In genomic region chr19:2783781-2784145, GRCh38 we compare ENCODE assay signal across 8 cellular contexts. TPM values are rescaled to one million over a fixed set of nuclear protein-coding genes. Genes with fewer than 3 reads are reported as not detected.
A peak's percentile ranks its signal among the peaks of the same experiment; 100 is the strongest.
DNase-seq lines count a peak whose midpoint lies in the region; ATAC-seq and TF ChIP-seq lines count a peak whose summit lies in the region.

No MANE protein-coding gene starts in this region.

- no peaks in the 10 kb centered on the region for H3K9me3 Mint-ChIP-seq in IgD-negative memory B cell
- H3K9me3 Mint-ChIP-seq in naive thymus-derived CD4-positive, alpha-beta T cell = no peaks in the 10 kb centered on the region

- peak overlapping the region; percentile 84 to 95 (median 88) for H3K4me3 Mint-ChIP-seq in IgD-negative memory B cell
- peak overlapping the region; percentile 83 to 98 (median 88) for H3K4me3 Mint-ChIP-seq in naive thymus-derived CD4-positive, alpha-beta T cell

- peaks cover 75% of the 10 kb centered on the region for H3K79me2 ChIP-seq in mammary epithelial cell (ENCODE audit: insufficient read depth, low read length)

- POLR2A ChIA-PET in naive thymus-derived CD4-positive, alpha-beta T cell (lab: Charles Lee) = interaction anchor here (0.7 to 1.3 kb wide), 4 partner anchors 13 to 75 kb away, joined by 3 to 4 read pairs (median 3); partner anchors contain the start of gene ZNF555

- no TSS peak for BruUV-seq in mammary epithelial cell (replicated peaks; lab: Mats Ljungman, UMichigan)

- H3K27me3 ChIP-seq in mammary epithelial cell (ENCODE audit: insufficient read depth, low read length) = no peaks in the 10 kb centered on the region
- H3K27me3 ChIP-seq in naive thymus-derived CD4-positive, alpha-beta T cell (ENCODE audit: control insufficient read depth in 2 of 2, insufficient read depth in 2 of 2, low read length in 2 of 2) = no peaks in the 10 kb centered on the region

- peaks cover 1% of the 10 kb centered on the region for H3K27me3 Mint-ChIP-seq in IgD-negative memory B cell
- H3K27me3 Mint-ChIP-seq in naive thymus-derived CD4-positive, alpha-beta T cell = no peaks in the 10 kb centered on the region

- peaks cover 8% of the 10 kb centered on the region for H3K36me3 Mint-ChIP-seq in IgD-negative memory B cell
- H3K36me3 Mint-ChIP-seq in naive thymus-derived CD4-positive, alpha-beta T cell = no peaks in the 10 kb centered on the region

- TF ChIP-seq CTCF in AG09309 (IDR thresholded peaks at IDR 0.05; ENCODE audit: control insufficient read depth, insufficient read depth, low read depth, low read length, missing control alignments) (no peak), mammary epithelial cell (conservative IDR thresholded peaks at IDR 0.05 in 1 of 2, IDR thresholded peaks at IDR 0.05 in 1 of 2; ENCODE audit: extremely low read depth in 1 of 2, insufficient read depth in 1 of 2, low read depth in 1 of 2, low read length in 2 of 2) (no peak)

- dilution Hi-C loops in mammary epithelial cell (cut with HindIII; ENCODE audit: low sequenced_read_pairs) = no loop called here

- in situ Hi-C loops in mammary epithelial cell (cut with MboI; ENCODE audit: low sequenced_read_pairs in 2 of 2) = no loop called here

- no peak for ATAC-seq in naive thymus-derived CD4-positive, alpha-beta T cell
- ATAC-seq in GM18873 (IDR thresholded peaks at IDR 0.05; ENCODE audit: low FRiP score, unreplicated experiment) (no peak), GM18861 (IDR thresholded peaks at IDR 0.05; ENCODE audit: unreplicated experiment) (no peak)

- DNase-seq in AG09309 (ENCODE audit: low read depth) (no peak), mammary epithelial cell (no peak), GM03348 (ENCODE audit: low spot score) (no peak), occipital lobe (lab: John Stamatoyannopoulos, UW) (no peak)
- no peak for DNase-seq in naive thymus-derived CD4-positive, alpha-beta T cell

- peaks cover 25 to 43% (median 38%) of the 10 kb centered on the region in 3 donors for H3K4me1 Mint-ChIP-seq in IgD-negative memory B cell
- peaks cover 29 to 64% (median 52%) of the 10 kb centered on the region in 7 donors for H3K4me1 Mint-ChIP-seq in naive thymus-derived CD4-positive, alpha-beta T cell

- no peaks in the 10 kb centered on the region for H3K9me3 ChIP-seq in mammary epithelial cell (replicated peaks; ENCODE audit: insufficient read depth, low read length)
- no peaks in the 10 kb centered on the region for H3K9me3 ChIP-seq in naive thymus-derived CD4-positive, alpha-beta T cell (ENCODE audit: control insufficient read depth in 2 of 3, low read length in 3 of 3)

- 77% methylated on average over 7 of the region's 7 CpGs for WGBS in mammary epithelial cell (ENCODE audit: low coverage, missing lambda C conversion rate)

- peak overlapping the region; percentile 94 to 98 (median 94) for H3K27ac Mint-ChIP-seq in IgD-negative memory B cell
- peak overlapping the region; percentile 78 to 97 (median 92) for H3K27ac Mint-ChIP-seq in naive thymus-derived CD4-positive, alpha-beta T cell

- H3K4me3 ChIP-seq in AG09309 (ENCODE audit: control insufficient read depth, low read depth, low read length) = peak overlapping the region; percentile 38
- peak overlapping the region; percentile 2 to 29 (median 3) for H3K4me3 ChIP-seq in mammary epithelial cell (replicated peaks in 1 of 3; ENCODE audit: insufficient read depth in 1 of 3, low read depth in 2 of 3, low read length in 3 of 3)
- peak overlapping the region; percentile 90 for H3K4me3 ChIP-seq in naive thymus-derived CD4-positive, alpha-beta T cell (ENCODE audit: low read length)

- intact Hi-C loops in mammary epithelial cell (cut with micrococcal nuclease) = loop anchor here (2.0 to 10.0 kb wide), 2 partner anchors 57 to 689 kb away; partner anchors contain the start of genes IZUMO4, MOB3A and ZNF555
- intact Hi-C loops in naive thymus-derived CD4-positive, alpha-beta T cell (cut with micrococcal nuclease) = loop anchor here (1.0 to 10.0 kb wide), 10 partner anchors 35 to 774 kb away; partner anchors contain the start of genes SLC39A3 (in 2 of the 2), DOHH (in 1 of the 2), DOT1L (in 1 of the 2) and FZR1 (in 1 of the 2)

- H3K9ac ChIP-seq in mammary epithelial cell (ENCODE audit: insufficient read depth, low read length) = no peak overlapping the region

- no peak overlapping the region for H2AFZ ChIP-seq in mammary epithelial cell (ENCODE audit: low read depth, low read length)

- peak overlapping the region; percentile 11 for H3K4me2 ChIP-seq in mammary epithelial cell (ENCODE audit: insufficient read depth, low read depth, low read length)

- CTCF ChIA-PET in mammary epithelial cell (lab: Charles Lee; ENCODE audit: low non-redundant PET) = interaction anchor here (0.9 kb wide), 1 partner anchor 84 kb away, joined by 4 read pairs; no protein-coding TSS in a partner anchor
- CTCF ChIA-PET in naive thymus-derived CD4-positive, alpha-beta T cell (lab: Charles Lee) = interaction anchor here (1.0 to 1.1 kb wide), 2 partner anchors 43 to 136 kb away, joined by 4 to 7 read pairs; no protein-coding TSS in a partner anchor

- H4K20me1 ChIP-seq in mammary epithelial cell (ENCODE audit: insufficient read depth, low read length) = no peaks in the 10 kb centered on the region

- no peaks in the 10 kb centered on the region for H3K36me3 ChIP-seq in mammary epithelial cell (ENCODE audit: insufficient read depth, low read length)
- H3K36me3 ChIP-seq in naive thymus-derived CD4-positive, alpha-beta T cell (ENCODE audit: control insufficient read depth in 2 of 3, insufficient read depth in 3 of 3, low read length in 3 of 3) = peaks cover 0 to 9% (median 0%) of the 10 kb centered on the region in 3 experiments

- H3K27ac ChIP-seq in mammary epithelial cell (ENCODE audit: insufficient read depth, low read depth, low read length) = peak overlapping the region; percentile 65
- peak overlapping the region; percentile 95 for H3K27ac ChIP-seq in naive thymus-derived CD4-positive, alpha-beta T cell (ENCODE audit: low read depth, low read length)

- peaks cover 14% of the 10 kb centered on the region for H3K4me1 ChIP-seq in mammary epithelial cell (ENCODE audit: insufficient read depth, low read length)
- H3K4me1 ChIP-seq in naive thymus-derived CD4-positive, alpha-beta T cell (ENCODE audit: control insufficient read depth in 2 of 2, insufficient read depth in 2 of 2, low read length in 2 of 2) = peaks cover 33 to 35% of the 10 kb centered on the region in 2 donors

RNA-seq across cellular contexts. Expression of gene SGTA, which starts 0.7 kb away (rescaled TPM):
- polyA plus RNA-seq in IgD-negative memory B cell (44.2 TPM), mammary epithelial cell (101 TPM)
- total RNA-seq in mammary epithelial cell (10 to 100 TPM; 52.5 to 71.3 TPM), occipital lobe (24.2 TPM)
- 132 TPM for polyA minus RNA-seq in mammary epithelial cell
- total RNA-seq in naive thymus-derived CD4-positive, alpha-beta T cell = 10 to 100 TPM; 32.2 to 47.8 (median 37.9) TPM
- 10 to 100 TPM; 25.3 to 40.9 TPM for polyA plus RNA-seq in naive thymus-derived CD4-positive, alpha-beta T cell

RNA-seq across cellular contexts. Expression of gene THOP1, which starts 1.5 kb away (rescaled TPM):
- polyA plus RNA-seq in IgD-negative memory B cell = 54.4 TPM
- total RNA-seq in mammary epithelial cell = 10 to 100 TPM; 63.7 to 100.0 TPM
- polyA plus RNA-seq in mammary epithelial cell = 94.8 TPM
- polyA minus RNA-seq in mammary epithelial cell = 130 TPM
- total RNA-seq in naive thymus-derived CD4-positive, alpha-beta T cell = 10 to 100 TPM; 26.4 to 98.2 (median 29.7) TPM
- polyA plus RNA-seq in naive thymus-derived CD4-positive, alpha-beta T cell = 10 to 100 TPM; 27.6 to 38.4 TPM
- total RNA-seq in occipital lobe = 40.4 TPM

RNA-seq across cellular contexts. Expression of gene ZNF554, which starts 35.9 kb away (rescaled TPM):
- polyA plus RNA-seq in IgD-negative memory B cell = 4.7 TPM
- 1 to 10 TPM; 4.0 to 5.8 TPM for total RNA-seq in mammary epithelial cell
- 1.8 TPM for polyA plus RNA-seq in mammary epithelial cell
- polyA minus RNA-seq in mammary epithelial cell = 2.5 TPM
- total RNA-seq in naive thymus-derived CD4-positive, alpha-beta T cell = 1 to 10 TPM; 3.7 to 9.2 (median 5.8) TPM
- 1 to 10 TPM; 3.6 to 7.1 TPM for polyA plus RNA-seq in naive thymus-derived CD4-positive, alpha-beta T cell
- 17.5 TPM for total RNA-seq in occipital lobe

RNA-seq across cellular contexts. Expression of gene SLC39A3, which starts 43.9 kb away (rescaled TPM):
- polyA plus RNA-seq in IgD-negative memory B cell (86.9 TPM), mammary epithelial cell (24.8 TPM)
- total RNA-seq in mammary epithelial cell (10 to 100 TPM; 32.6 to 34.7 TPM), occipital lobe (20.4 TPM)
- 46.4 TPM for polyA minus RNA-seq in mammary epithelial cell
- total RNA-seq in naive thymus-derived CD4-positive, alpha-beta T cell = 10 to 100 TPM; 10.1 to 28.5 (median 17.8) TPM
- 10 to 100 TPM; 40.7 to 42.1 TPM for polyA plus RNA-seq in naive thymus-derived CD4-positive, alpha-beta T cell

RNA-seq across cellular contexts. Expression of gene ZNF555, which starts 57.5 kb away (rescaled TPM):
- polyA plus RNA-seq in IgD-negative memory B cell (6.3 TPM), mammary epithelial cell (2.1 TPM)
- total RNA-seq in mammary epithelial cell (1 to 10 TPM; 4.6 to 7.2 TPM), occipital lobe (20.3 TPM)
- polyA minus RNA-seq in mammary epithelial cell = 4.7 TPM
- total RNA-seq in naive thymus-derived CD4-positive, alpha-beta T cell = 1 to 10 TPM; 1.2 to 10.0 (median 2.7) TPM
- 1 to 10 TPM; 2.4 to 7.1 TPM for polyA plus RNA-seq in naive thymus-derived CD4-positive, alpha-beta T cell

Comparison
In these comparisons a context has a peak if more than half of its experiments do, and no peak if none do; other contexts are left out.
1. H3K4me3 ChIP-seq: peak in every context shown above with its lines; median percentile 90 in naive thymus-derived CD4-positive, alpha-beta T cell; 38 in AG09309; 3 in mammary epithelial cell.